Comparison of ENCODE assay signal across 7 cellular contexts in the genomic region with DNA sequence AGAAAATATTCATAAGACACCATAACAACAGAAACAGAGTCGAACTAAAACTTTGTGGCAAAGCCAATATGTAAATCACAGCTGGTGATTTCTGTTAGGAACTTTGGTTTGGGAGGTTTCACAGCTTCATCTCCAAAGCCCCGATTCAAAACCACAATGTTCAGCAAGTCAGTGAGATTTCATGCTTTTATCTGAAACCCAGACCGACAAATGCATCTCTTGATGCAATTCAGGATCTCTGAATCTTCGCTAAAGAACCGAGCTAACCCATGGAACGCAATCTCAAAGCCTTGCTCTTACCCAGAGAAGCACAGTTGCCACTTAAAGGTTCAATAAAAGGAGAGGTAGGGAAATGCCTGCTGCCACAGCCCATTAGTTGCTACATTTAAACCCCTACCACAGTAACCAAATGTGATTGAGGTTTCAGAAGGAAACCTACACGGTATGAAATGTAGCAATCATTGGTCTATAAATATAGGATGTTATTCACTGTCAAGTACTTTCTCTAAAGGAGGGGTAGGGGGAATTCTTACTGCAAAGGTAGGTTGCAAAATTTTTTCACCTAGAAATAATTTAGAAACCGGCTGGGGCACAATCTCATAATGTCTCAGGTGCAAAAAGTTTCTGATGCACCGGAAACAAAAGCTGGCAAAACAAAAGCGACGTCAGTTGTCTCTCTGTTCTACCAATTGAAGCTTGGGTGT.
A peak's percentile ranks its signal among the peaks of the same experiment; 100 is the strongest.
DNase-seq lines count a peak whose midpoint lies in the region; ATAC-seq and TF ChIP-seq lines count a peak whose summit lies in the region.

No MANE protein-coding gene starts in this region.

- no peak overlapping the region for H3K4ac ChIP-seq in neuronal stem cell (ENCODE audit: low read length)

- H3K27me3 ChIP-seq in neuronal stem cell (ENCODE audit: control insufficient read depth in 3 of 3, insufficient read depth in 3 of 3, low read depth in 1 of 3, low read length in 3 of 3): peaks cover 0 to 43% (median 0%) of the 10 kb centered on the region in 3 experiments

- H3K27ac ChIP-seq in OCI-LY7 (ENCODE audit: low read depth, low read length, poor library complexity, severe bottlenecking): peak overlapping the region; percentile 99
- H3K27ac ChIP-seq in neuronal stem cell (replicated peaks; ENCODE audit: low read length): no peak overlapping the region

- peak overlapping the region; percentile 95 for H3K4me2 ChIP-seq in OCI-LY7 (ENCODE audit: low read length)
- H3K4me2 ChIP-seq in neuronal stem cell (ENCODE audit: insufficient read depth, low read length, poor library complexity, severe bottlenecking): peak overlapping the region; percentile 45

- H3K9me2 ChIP-seq in OCI-LY7 (ENCODE audit: insufficient read depth, low read length): no peaks in the 10 kb centered on the region

- no peak overlapping the region for H4K91ac ChIP-seq in neuronal stem cell (ENCODE audit: low read depth, low read length, poor library complexity)

- no peak overlapping the region for H3K9ac ChIP-seq in neuronal stem cell (ENCODE audit: low read depth, low read length, poor library complexity)

- H4K20me1 ChIP-seq in OCI-LY7 (ENCODE audit: insufficient read depth, low read length): no peaks in the 10 kb centered on the region

- no CpG with 5 or more reads among the region's 11 CpGs for WGBS in neuronal stem cell (ENCODE audit: extremely low coverage in 2 of 2, insufficient read length in 2 of 2, insufficient replicate concordance in 1 of 2), 2 donors

- BruUV-seq in OCI-LY7 (replicated peaks; lab: Mats Ljungman, UMichigan): TSS peak; percentile 87

- H2BK12ac ChIP-seq in neuronal stem cell (ENCODE audit: low read length): no peak overlapping the region

- POLR2A ChIA-PET in OCI-LY7 (lab: Charles Lee): interaction anchor here (0.5 to 5.8 kb wide), 22 partner anchors 11 to 1080 kb away, joined by 3 to 45 read pairs (median 3); no protein-coding TSS in a partner anchor

- H3K36me3 ChIP-seq in OCI-LY7 (ENCODE audit: insufficient read depth, low read length) (peaks cover 11% of the 10 kb centered on the region; the same call in 1 of the 2 replicates), neuronal stem cell (replicated peaks in 1 of 2; ENCODE audit: control insufficient read depth in 2 of 2, insufficient read depth in 2 of 2, low read length in 2 of 2) (no peaks in the 10 kb centered on the region)

- no peaks in the 10 kb centered on the region for H3K79me1 ChIP-seq in neuronal stem cell (ENCODE audit: low read depth, low read length)

- H3K79me2 ChIP-seq in OCI-LY7 (ENCODE audit: insufficient read depth, low read depth, low read length): peaks cover 22% of the 10 kb centered on the region; the same call in 1 of the 2 replicates

- H3K4me3 ChIP-seq in OCI-LY7 (ENCODE audit: low read depth, low read length, poor library complexity, severe bottlenecking) (peak overlapping the region; percentile 70), neuronal stem cell (ENCODE audit: low read length in 2 of 2) (no peak overlapping the region)

- H2BK15ac ChIP-seq in neuronal stem cell (ENCODE audit: low read length): no peak overlapping the region

- H3K9me3 ChIP-seq in OCI-LY7 (ENCODE audit: low read length): 0 out of 2 replicates have a peak, but pooled peaks cover 6% of the 10 kb centered on the region
- H3K9me3 ChIP-seq in neuronal stem cell (replicated peaks in 1 of 2; ENCODE audit: control insufficient read depth in 2 of 2, insufficient read depth in 1 of 2, low read depth in 1 of 2, low read length in 2 of 2): no peaks in the 10 kb centered on the region

- ATAC-seq in GM18907 (IDR thresholded peaks at IDR 0.05; ENCODE audit: unreplicated experiment) (peak; percentile 59), HG02623 (IDR thresholded peaks at IDR 0.05; ENCODE audit: unreplicated experiment) (peak; percentile 50)

- peak overlapping the region; percentile 70; the same call in 1 of the 2 replicates for H2AFZ ChIP-seq in OCI-LY7 (ENCODE audit: low read length)
- no peak overlapping the region for H2AFZ ChIP-seq in neuronal stem cell (ENCODE audit: low read length)

- no peak overlapping the region for H3K23ac ChIP-seq in neuronal stem cell (ENCODE audit: low read depth, low read length, poor library complexity)

- H3K4me1 ChIP-seq in OCI-LY7 (ENCODE audit: insufficient read depth, low read length, poor library complexity, severe bottlenecking) (peaks cover 82% of the 10 kb centered on the region), neuronal stem cell (ENCODE audit: control insufficient read depth in 2 of 2, insufficient read depth in 1 of 2, low read depth in 1 of 2, low read length in 2 of 2) (peaks cover 0 to 3% of the 10 kb centered on the region in 2 donors)

- H4K8ac ChIP-seq in neuronal stem cell (ENCODE audit: low read depth, low read length): no peak overlapping the region

- no peak overlapping the region for H2BK5ac ChIP-seq in neuronal stem cell (ENCODE audit: low read length)

- no peak overlapping the region for H2AK5ac ChIP-seq in neuronal stem cell (ENCODE audit: low read depth, low read length)

- H3K18ac ChIP-seq in neuronal stem cell (ENCODE audit: low read length): no peak overlapping the region

- intact Hi-C loops in OCI-LY7 (cut with micrococcal nuclease; ENCODE audit: unreplicated experiment): loop anchor here (1.0 to 10.0 kb wide), 12 partner anchors 117 to 876 kb away; a partner anchor contains a TSS

- no peak overlapping the region for H3K14ac ChIP-seq in neuronal stem cell (ENCODE audit: low read length)

- CTCF ChIA-PET in OCI-LY7 (lab: Charles Lee; ENCODE audit: unreplicated experiment): interaction anchor here (0.5 to 1.7 kb wide), 4 partner anchors 107 to 199 kb away, joined by 3 to 5 read pairs (median 4); no protein-coding TSS in a partner anchor

- peak; percentile 89 for DNase-seq in OCI-LY7 (ENCODE audit: low spot score)
- DNase-seq in neuronal stem cell (ENCODE audit: low spot score): peak; percentile 12
- no peak for DNase-seq in HuH-7.5 (ENCODE audit: low spot score)
- DNase-seq in dermis blood vessel endothelial cell: no peak
- DNase-seq in MV-4-11 (lab: John Stamatoyannopoulos, UW): no peak

- H2BK120ac ChIP-seq in neuronal stem cell (ENCODE audit: low read depth, low read length): no peak overlapping the region

- TF ChIP-seq CTCF in OCI-LY7 (conservative IDR thresholded peaks at IDR 0.05; ENCODE audit: low read length): no peak

Comparison
In these comparisons a context has a peak if more than half of its experiments do, and no peak if none do; other contexts are left out.
1. DNase-seq: peak in OCI-LY7 (single experiment) and neuronal stem cell (single experiment); none in HuH-7.5 (single experiment), dermis blood vessel endothelial cell (single experiment) and MV-4-11 (single experiment).